In genomic region chr6:27290065-27290849, GRCh38 we compare ENCODE assay signal across 14 cellular contexts. TPM values are rescaled to one million over a fixed set of nuclear protein-coding genes. Genes with fewer than 3 reads are reported as not detected.
A peak's percentile ranks its signal among the peaks of the same experiment; 100 is the strongest.
DNase-seq lines count a peak whose midpoint lies in the region; ATAC-seq and TF ChIP-seq lines count a peak whose summit lies in the region.
"Had no signal": no experiment of that assay in that cellular context is flagged by ENCODE, and none has a peak within 500 bp of the region (broad histone marks: within the 10 kb centered on the region; RNA-seq: fewer than 3 reads in every experiment).

No MANE protein-coding gene starts in this region.

- H3K4me3 Mint-ChIP-seq in brain, result peak overlapping the region in 4 of 5 experiments; percentile 5 to 79 (median 46)

- no peak overlapping the region for H3K4me3 ChIP-seq in lower leg skin (ENCODE audit: low read depth, poor library complexity, severe bottlenecking)

- peaks cover 100% of the 10 kb centered on the region for H3K27me3 Mint-ChIP-seq in brain

- TF ChIP-seq POLR2A in lower leg skin (IDR thresholded peaks at IDR 0.05), result no peak

- no peak for ATAC-seq in HG03108 (IDR thresholded peaks at IDR 0.05; ENCODE audit: unreplicated experiment)
- ATAC-seq: T-cell had no signal

- no peaks in the 10 kb centered on the region for H3K36me3 Mint-ChIP-seq in brain

- intact Hi-C loops in lower leg skin (cut with DNase I; ENCODE audit: low total_unique reads), result no loop called here

- TF ChIP-seq CTCF in brain (conservative IDR thresholded peaks at IDR 0.05) (no peak), lower leg skin (IDR thresholded peaks at IDR 0.05) (no peak)

- peak; percentile 33 for DNase-seq in DMS 273 treated with DMSO at 0.1 percent for 48 hours (lab: John Stamatoyannopoulos, UW)
- peak in 50 of 76 experiments; percentile 22 to 96 (median 61) for DNase-seq in HUDEP-2 (lab: John Stamatoyannopoulos, UW; ENCODE audit: unreplicated experiment in 76 of 76)
- DNase-seq in kidney tubule cell (ENCODE audit: low spot score), result peak; percentile 88
- DNase-seq in lower leg skin (ENCODE audit: low spot score in 2 of 2), result no peak
- no peak for DNase-seq in NCI-H1436 treated with DMSO at 0.1 percent for 48 hours (lab: John Stamatoyannopoulos, UW)
- no peak for DNase-seq in stimulated activated CD4-positive, alpha-beta T cell treated with anti-CD3 and anti-CD28 coated beads, Interleukin-12 subunit alpha, Interleukin-12 subunit beta, amount 100 ng/mL, for 4 hours
- DNase-seq: activated T-cell treated with anti-CD3 and anti-CD28 coated beads, Interleukin-2, amount 50 U/mL, for 48 hours; DND-41; NCI-H2029 treated with DMSO at 0.1 percent for 48 hours; T-cell had no signal

- no peak overlapping the region for H3K27ac Mint-ChIP-seq in brain

- H3K4me1 Mint-ChIP-seq in brain, result peaks cover 36% of the 10 kb centered on the region

- H3K9me3 Mint-ChIP-seq in brain, result peaks cover 2 to 34% (median 26%) of the 10 kb centered on the region in 5 experiments

- WGBS in lower leg skin, 2 donors, result 7 to 8% methylated on average over 25 of the region's 25 CpGs

RNA-seq across cellular contexts. Expression of gene POM121L2, which starts 21.8 kb away (rescaled TPM):
- polyA plus RNA-seq in brain (ENCODE audit: insufficient read depth, low read depth, low replicate concordance), result not detected
- not detected for total RNA-seq in lower leg skin
- total RNA-seq: fibroblast of lung, myocyte, T-cell had no signal
- polyA plus RNA-seq: fibroblast of lung had no signal

RNA-seq across cellular contexts. Expression of gene PRSS16, which starts 42.8 kb away (rescaled TPM):
- 24.8 TPM for polyA plus RNA-seq in brain (ENCODE audit: insufficient read depth, low read depth, low replicate concordance)
- total RNA-seq in lower leg skin, result 10 to 100 TPM; 11.2 to 13.5 (median 12.0) TPM
- total RNA-seq: fibroblast of lung, myocyte had no signal
- polyA plus RNA-seq: fibroblast of lung had no signal

Comparison
In these comparisons a context has a peak if more than half of its experiments do, and no peak if none do; other contexts are left out.
1. DNase-seq: peak in DMS 273 treated with DMSO at 0.1 percent for 48 hours (single experiment), HUDEP-2 (50 of 76) and kidney tubule cell (single experiment); none in lower leg skin (0 of 2), NCI-H1436 treated with DMSO at 0.1 percent for 48 hours (single experiment) and stimulated activated CD4-positive, alpha-beta T cell treated with anti-CD3 and anti-CD28 coated beads, Interleukin-12 subunit alpha, Interleukin-12 subunit beta, amount 100 ng/mL, for 4 hours (single experiment).